In the genomic region with DNA sequence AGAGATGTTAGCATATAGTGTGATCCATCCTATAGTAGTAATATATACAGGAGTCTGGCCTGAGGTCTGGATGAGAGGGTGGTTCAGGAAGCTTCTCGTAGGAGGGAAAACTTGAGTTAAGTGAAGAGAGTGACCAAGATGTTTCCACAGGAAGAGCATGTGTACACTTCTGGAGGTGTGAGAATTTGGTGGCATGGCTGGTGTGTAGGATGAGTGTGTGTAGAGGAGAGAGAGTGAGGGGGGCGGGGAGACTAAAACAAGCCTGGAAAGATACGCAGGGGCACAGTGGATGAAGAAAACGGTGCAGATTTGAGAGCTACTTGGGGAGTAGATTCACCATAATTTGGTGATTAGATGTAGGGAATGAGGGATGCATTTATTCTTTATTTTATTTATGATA, we compare ENCODE assay signal across 1 cellular context.
TF ChIP-seq lines count a peak whose summit lies in the region.

No MANE protein-coding gene starts in this region.

TF ChIP-seq in GM23338, 12 proteins besides CTCF, POLR2A, EP300 and RAD21:
- TF ChIP-seq EZH2 (IDR thresholded peaks at IDR 0.05; ENCODE audit: low read depth, unreplicated experiment): no peak
TF ChIP-seq in GM23338: peak in this region for 0.
